In the genomic region with DNA sequence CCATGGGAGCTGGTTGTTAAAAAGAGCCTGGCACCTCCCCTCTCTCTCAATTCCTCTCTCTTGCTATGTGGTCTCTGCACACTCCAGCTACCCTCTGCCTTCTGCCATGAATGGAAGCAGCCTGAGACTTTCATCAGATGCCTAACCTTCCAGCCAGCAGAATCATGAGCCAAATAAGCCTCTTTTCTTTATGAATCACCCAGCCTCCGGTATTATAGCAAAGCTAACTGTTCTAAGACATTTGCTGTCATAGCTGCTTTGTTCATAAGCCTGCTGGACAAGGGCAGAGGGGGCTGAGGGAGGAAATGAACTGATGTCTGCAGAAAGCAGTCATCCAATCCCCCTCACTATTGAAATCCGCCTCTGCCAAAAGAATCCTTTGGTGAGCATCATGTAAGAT, we compare ENCODE assay signal across 13 cellular contexts.
"Had no signal": no experiment of that assay in that cellular context is flagged by ENCODE, and none has a peak within 500 bp of the region (broad histone marks: within the 10 kb centered on the region; RNA-seq: fewer than 3 reads in every experiment).

No MANE protein-coding gene starts in this region.

- H3K9me3 ChIP-seq: esophagus muscularis mucosa, lower lobe of right lung, tibial artery had no signal

- H3K27me3 ChIP-seq: cardiac muscle cell, esophagus muscularis mucosa, neural progenitor cell, right atrium auricular region, tibial artery had no signal

- H3K36me3 ChIP-seq: cardiac muscle cell, esophagus muscularis mucosa, lower lobe of right lung, neural progenitor cell, right atrium auricular region, tibial artery had no signal

- ATAC-seq: lower lobe of right lung had no signal

- DNase-seq: activated CD4-positive, alpha-beta T cell treated with anti-CD3 and anti-CD28 coated beads, Interleukin-2, amount 50 U/mL, for 1 hour; activated naive CD4-positive, alpha-beta T cell treated with anti-CD3 and anti-CD28 coated beads, Interleukin-2, amount 10 ng/mL, durations not matched to agents 7 days and 5 days; hypothalamus; lower lobe of right lung; midbrain; posterior cingulate gyrus; tibial artery had no signal

- H3K4me1 ChIP-seq: lower lobe of right lung, neural progenitor cell, right atrium auricular region had no signal

- H3K4me3 ChIP-seq: cardiac muscle cell, esophagus muscularis mucosa, lower lobe of right lung, neural progenitor cell, right atrium auricular region, smooth muscle cell, tibial artery had no signal

- H3K27ac ChIP-seq: cardiac muscle cell, esophagus muscularis mucosa, lower lobe of right lung, neural progenitor cell, right atrium auricular region, tibial artery had no signal

- FAIRE-seq: TTC549 had no signal
